In genomic region chr15:79674124-79674465, GRCh38 we compare ENCODE assay signal across 2 cellular contexts.
TF ChIP-seq lines count a peak whose summit lies in the region.

No MANE protein-coding gene starts in this region.

TF ChIP-seq in SK-N-SH, 30 proteins besides CTCF, POLR2A, EP300 and RAD21 (continued from another document):
- TF ChIP-seq ZBTB33 (IDR thresholded peaks at IDR 0.05; ENCODE audit: borderline replicate concordance, low read depth): no peak
- TF ChIP-seq RXRA (IDR thresholded peaks at IDR 0.05; ENCODE audit: borderline replicate concordance, low read depth): no peak
- no peak for TF ChIP-seq SMC3 (IDR thresholded peaks at IDR 0.05; ENCODE audit: low read depth, low read length)
- no peak for TF ChIP-seq YY1 (IDR thresholded peaks at IDR 0.05; ENCODE audit: low read depth)
- TF ChIP-seq MEF2A (IDR thresholded peaks at IDR 0.05; ENCODE audit: borderline replicate concordance, low read depth): no peak
- no peak for TF ChIP-seq RFX5 (IDR thresholded peaks at IDR 0.05; ENCODE audit: low read length)

TF ChIP-seq in SK-N-SH treated with all-trans-retinoic acid at 6 μM for 48 hours, 23 proteins besides CTCF, POLR2A, EP300 and RAD21 (continued from another document):
- TF ChIP-seq POU6F1 (CRISPR knock-in tag; IDR thresholded peaks at IDR 0.05; ENCODE audit: borderline replicate concordance, low read depth) (no peak), SNAI2 (CRISPR knock-in tag; IDR thresholded peaks at IDR 0.05) (no peak), ZNF70 (CRISPR knock-in tag; IDR thresholded peaks at IDR 0.05) (no peak), CSRNP3 (CRISPR knock-in tag; IDR thresholded peaks at IDR 0.05) (no peak), GLIS3 (CRISPR knock-in tag; IDR thresholded peaks at IDR 0.05) (no peak), TCF4 (CRISPR knock-in tag; IDR thresholded peaks at IDR 0.05; ENCODE audit: borderline replicate concordance) (no peak), PPARA (CRISPR knock-in tag; IDR thresholded peaks at IDR 0.05; ENCODE audit: borderline replicate concordance) (no peak)
